Comparison of ENCODE assay signal across 8 cellular contexts in the genomic region with DNA sequence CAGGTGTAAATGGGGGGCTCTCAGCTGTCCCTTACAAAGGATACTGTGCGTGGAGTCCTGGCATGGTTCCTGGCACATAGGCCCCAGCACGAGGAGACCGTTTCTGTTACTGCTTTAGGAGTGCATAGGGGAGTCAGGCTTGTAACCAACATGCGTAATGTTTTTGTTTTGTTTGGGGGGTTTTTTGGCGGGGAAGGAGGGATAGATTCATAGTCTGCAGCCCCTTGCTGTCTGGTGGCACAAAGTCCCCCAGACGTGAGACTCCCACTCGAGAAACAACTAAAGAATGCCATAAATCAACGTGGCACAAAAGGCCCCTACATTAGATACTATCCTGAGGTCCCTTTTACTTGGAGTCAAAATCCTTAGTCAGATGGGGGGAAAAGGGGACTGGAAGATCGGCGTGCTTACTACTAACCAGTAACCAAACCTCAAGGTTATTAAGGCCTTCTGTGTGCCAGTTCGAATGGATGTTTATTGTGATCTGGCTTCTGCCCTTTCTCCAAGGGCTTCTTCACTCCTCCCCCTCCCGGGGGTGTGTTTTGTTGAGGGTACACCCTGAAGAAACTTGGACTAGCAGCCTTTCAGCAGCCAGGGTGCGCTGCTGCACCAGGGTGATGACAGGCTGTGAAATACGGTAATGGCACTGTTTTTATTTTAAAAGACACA. TPM values are rescaled to one million over a fixed set of nuclear protein-coding genes. Genes with fewer than 3 reads are reported as not detected.
DNase-seq lines count a peak whose midpoint lies in the region; TF ChIP-seq lines count a peak whose summit lies in the region.

No MANE protein-coding gene starts in this region.

- peak overlapping the region; percentile 47 for H2BK12ac ChIP-seq in trophoblast cell (ENCODE audit: low read length)

- H3K9me2 ChIP-seq in DOHH2 (replicated peaks; ENCODE audit: control insufficient read depth, low read length) = no peaks in the 10 kb centered on the region

- POLR2A ChIA-PET in HEK293 (lab: Yijun Ruan, JAX) = interaction anchor here (0.9 to 1.2 kb wide), 4 partner anchors 25 to 167 kb away, joined by 3 to 6 read pairs (median 4); no protein-coding TSS in a partner anchor

- TF ChIP-seq POLR2A in tibial nerve (IDR thresholded peaks at IDR 0.05) = peak in 1 of 2 donors; percentile 29

- H3K27me3 Mint-ChIP-seq in activated naive CD8-positive, alpha-beta T cell treated with anti-CD3 and anti-CD28 coated beads for 36 hours = no peaks in the 10 kb centered on the region

- H3K79me2 ChIP-seq in DOHH2 (ENCODE audit: control insufficient read depth, low read length) (peaks cover 57% of the 10 kb centered on the region), trophoblast cell (ENCODE audit: control insufficient read depth, insufficient read depth, low read length, poor library complexity) (peaks cover 27% of the 10 kb centered on the region)

- DNase-seq in NCI-H1092 treated with DMSO at 0.1 percent for 48 hours (lab: John Stamatoyannopoulos, UW) (peak; percentile 46), SKM-1 (lab: John Stamatoyannopoulos, UW; ENCODE audit: unreplicated experiment) (peak; percentile 21), cardiac muscle cell (ENCODE audit: low read depth in 1 of 2, low spot score in 1 of 2) (peak; percentile 82 to 90), trophoblast cell (peak; percentile 74 to 86), tibial nerve (ENCODE audit: low spot score in 2 of 2) (peak; percentile 78 to 87)
- peak; percentile 86 for DNase-seq in activated naive CD8-positive, alpha-beta T cell treated with anti-CD3 and anti-CD28 coated beads for 36 hours

- peak overlapping the region; percentile 92 for H3K9ac ChIP-seq in trophoblast cell (ENCODE audit: low read length)

- peak overlapping the region; percentile 88 for H3K27ac Mint-ChIP-seq in activated naive CD8-positive, alpha-beta T cell treated with anti-CD3 and anti-CD28 coated beads for 36 hours

- no peaks in the 10 kb centered on the region for H3K9me3 Mint-ChIP-seq in activated naive CD8-positive, alpha-beta T cell treated with anti-CD3 and anti-CD28 coated beads for 36 hours

- no CpG with 5 or more reads among the region's 14 CpGs for WGBS in trophoblast cell (ENCODE audit: extremely low coverage, insufficient coverage, insufficient read length)
- 1% methylated on average over 11 to 14 of the region's 14 CpGs for WGBS in tibial nerve, 2 donors

- H2BK120ac ChIP-seq in trophoblast cell (ENCODE audit: insufficient read depth, low read length, poor library complexity) = peak overlapping the region; percentile 84

- peaks cover 76% of the 10 kb centered on the region for H3K36me3 ChIP-seq in DOHH2 (ENCODE audit: control insufficient read depth, low read length)
- peaks cover 21 to 44% of the 10 kb centered on the region in 2 experiments for H3K36me3 ChIP-seq in HEK293 (ENCODE audit: control insufficient read depth in 2 of 2, insufficient read depth in 1 of 2, low read length in 2 of 2)
- H3K36me3 ChIP-seq in cardiac muscle cell = peaks cover 38% of the 10 kb centered on the region
- H3K36me3 ChIP-seq in trophoblast cell (ENCODE audit: control insufficient read depth in 1 of 2, insufficient read depth in 2 of 2, low read length in 2 of 2) = peaks cover 17 to 42% of the 10 kb centered on the region in 2 experiments
- peaks cover 0 to 42% (median 16%) of the 10 kb centered on the region in 3 donors for H3K36me3 ChIP-seq in tibial nerve

- H3K4me1 ChIP-seq in DOHH2 (ENCODE audit: control insufficient read depth, low read length) (peaks cover 66% of the 10 kb centered on the region), HEK293 (ENCODE audit: control insufficient read depth, insufficient read depth, low read length) (0 out of 2 replicates have a peak, but pooled peaks cover 2% of the 10 kb centered on the region), cardiac muscle cell (ENCODE audit: low read depth) (no peaks in the 10 kb centered on the region), trophoblast cell (ENCODE audit: control insufficient read depth in 1 of 2, insufficient read depth in 2 of 2, low read length in 2 of 2) (peaks cover 6 to 15% of the 10 kb centered on the region in 2 experiments), tibial nerve (peaks cover 0 to 74% (median 19%) of the 10 kb centered on the region in 4 donors)

- H3K4me3 ChIP-seq in DOHH2 (ENCODE audit: low read length) (peak overlapping the region; percentile 93), HEK293 (ENCODE audit: low read depth, low read length) (peak overlapping the region; percentile 84), cardiac muscle cell (peak overlapping the region; percentile 92), trophoblast cell (ENCODE audit: low read depth, low read length) (peak overlapping the region; percentile 94), tibial nerve (peak overlapping the region; percentile 81 to 97 (median 96))

- peaks cover 31% of the 10 kb centered on the region for H3K79me1 ChIP-seq in trophoblast cell (ENCODE audit: low read length)

- H3F3A ChIP-seq in DOHH2 (ENCODE audit: control insufficient read depth, insufficient read depth) = peaks cover 11% of the 10 kb centered on the region

- peak overlapping the region; percentile 87 for H2AFZ ChIP-seq in trophoblast cell (ENCODE audit: insufficient read depth, low read length, poor library complexity)

- H4K8ac ChIP-seq in trophoblast cell (ENCODE audit: low read depth, low read length) = peak overlapping the region; percentile 95

- H3K4me3 Mint-ChIP-seq in activated naive CD8-positive, alpha-beta T cell treated with anti-CD3 and anti-CD28 coated beads for 36 hours = peak overlapping the region; percentile 100

- peak overlapping the region; percentile 94 for H2BK5ac ChIP-seq in trophoblast cell (ENCODE audit: low read depth, low read length, poor library complexity)

- H3K4me2 ChIP-seq in DOHH2 (ENCODE audit: low read length) (peak overlapping the region; percentile 96), trophoblast cell (ENCODE audit: low read length) (peak overlapping the region; percentile 95)

- no peaks in the 10 kb centered on the region for H3K27me3 ChIP-seq in DOHH2 (ENCODE audit: control insufficient read depth, low read length)
- no peaks in the 10 kb centered on the region for H3K27me3 ChIP-seq in cardiac muscle cell
- no peaks in the 10 kb centered on the region for H3K27me3 ChIP-seq in trophoblast cell (ENCODE audit: insufficient read depth, low read length)
- no peaks in the 10 kb centered on the region for H3K27me3 ChIP-seq in tibial nerve

- H2AK5ac ChIP-seq in trophoblast cell (ENCODE audit: low read length) = peak overlapping the region; percentile 74

- H3K4ac ChIP-seq in trophoblast cell (ENCODE audit: low read depth, low read length) = peak overlapping the region; percentile 87

- CTCF ChIA-PET in HEK293 (lab: Yijun Ruan, JAX) = interaction anchor here (0.6 to 10.6 kb wide), 19 partner anchors 8 to 569 kb away, joined by 3 to 160 read pairs (median 4); no protein-coding TSS in a partner anchor

- peak overlapping the region; percentile 89 for H4K91ac ChIP-seq in trophoblast cell (ENCODE audit: low read depth, low read length)

- H3K27ac ChIP-seq in DOHH2 (ENCODE audit: low read depth, low read length) = peak overlapping the region; percentile 46
- peak overlapping the region; percentile 58; the same call in 1 of the 2 replicates for H3K27ac ChIP-seq in HEK293 (ENCODE audit: extremely low read depth, low read depth, low read length)
- peak overlapping the region; percentile 93 for H3K27ac ChIP-seq in cardiac muscle cell
- peak overlapping the region; percentile 77 for H3K27ac ChIP-seq in trophoblast cell (ENCODE audit: low read depth, low read length)
- peak overlapping the region; percentile 81 to 97 (median 97) for H3K27ac ChIP-seq in tibial nerve

- peak; percentile 89 for TF ChIP-seq CTCF in DOHH2 (IDR thresholded peaks at IDR 0.05; ENCODE audit: low read depth, low read length, poor library complexity, severe bottlenecking)
- TF ChIP-seq CTCF in HEK293 (tag by site-specific recombination; IDR thresholded peaks at IDR 0.05) = peak; percentile 80
- peak; percentile 88 for TF ChIP-seq CTCF in cardiac muscle cell (IDR thresholded peaks at IDR 0.05; ENCODE audit: low read depth, low read length)
- peak; percentile 68 to 94 (median 83) for TF ChIP-seq CTCF in tibial nerve (IDR thresholded peaks at IDR 0.05)

- peaks cover 39% of the 10 kb centered on the region for H3K36me3 Mint-ChIP-seq in activated naive CD8-positive, alpha-beta T cell treated with anti-CD3 and anti-CD28 coated beads for 36 hours

- peak overlapping the region; percentile 95 for H3K14ac ChIP-seq in trophoblast cell (ENCODE audit: low read length)

- no peaks in the 10 kb centered on the region for H3K9me3 ChIP-seq in DOHH2 (ENCODE audit: control insufficient read depth, insufficient read depth, low read length)
- no peaks in the 10 kb centered on the region for H3K9me3 ChIP-seq in HEK293 (ENCODE audit: control insufficient read depth, insufficient read depth, low read depth, low read length)
- H3K9me3 ChIP-seq in cardiac muscle cell (ENCODE audit: low read depth) = no peaks in the 10 kb centered on the region
- peaks cover under 1% of the 10 kb centered on the region for H3K9me3 ChIP-seq in trophoblast cell (ENCODE audit: insufficient read depth, low read depth, low read length)
- no peaks in the 10 kb centered on the region for H3K9me3 ChIP-seq in tibial nerve

- H3K23ac ChIP-seq in trophoblast cell (ENCODE audit: low read length) = no peak overlapping the region

- peak in 1 of 2 donors; percentile 78 for TF ChIP-seq EP300 in tibial nerve (IDR thresholded peaks at IDR 0.05)

- peaks cover 2% of the 10 kb centered on the region; the same call in 1 of the 2 replicates for H4K20me1 ChIP-seq in DOHH2 (ENCODE audit: control insufficient read depth, insufficient read depth, low read depth, low read length)

- H3K18ac ChIP-seq in trophoblast cell (ENCODE audit: low read length) = peak overlapping the region; percentile 93

- peaks cover 55% of the 10 kb centered on the region for H3K4me1 Mint-ChIP-seq in activated naive CD8-positive, alpha-beta T cell treated with anti-CD3 and anti-CD28 coated beads for 36 hours

- H4K12ac ChIP-seq in trophoblast cell (ENCODE audit: low read depth, low read length) = peak overlapping the region; percentile 83

RNA-seq across cellular contexts. Expression of gene ISCU, which starts 0.9 kb away (rescaled TPM):
- 10 to 100 TPM; 69.5 TPM for total RNA-seq in activated naive CD8-positive, alpha-beta T cell treated with anti-CD3 and anti-CD28 coated beads for 36 hours
- total RNA-seq in cardiac muscle cell (90.0 and 97.5 TPM in 2 replicates), tibial nerve (100 to 1,000 TPM; 172 to 269 (median 185) TPM)
- 136 and 158 TPM in 2 replicates for polyA plus RNA-seq in cardiac muscle cell
- polyA plus RNA-seq in trophoblast cell (2013) = 154 and 158 TPM in 2 replicates

RNA-seq across cellular contexts. Expression of gene SART3, which starts 2.3 kb away (rescaled TPM):
- total RNA-seq in activated naive CD8-positive, alpha-beta T cell treated with anti-CD3 and anti-CD28 coated beads for 36 hours = 10 to 100 TPM; 78.7 to 80.9 TPM
- 75.9 and 145 TPM in 2 replicates for total RNA-seq in cardiac muscle cell
- 23.2 and 36.5 TPM in 2 replicates for polyA plus RNA-seq in cardiac muscle cell
- 32.5 and 34.0 TPM in 2 replicates for polyA plus RNA-seq in trophoblast cell (2013)
- 10 to 100 TPM; 51.3 to 70.1 (median 63.4) TPM for total RNA-seq in tibial nerve

RNA-seq across cellular contexts. Expression of gene TMEM119, which starts 34.6 kb away (rescaled TPM):
- under 1 TPM in 1 of 2 experiments, not detected in 1; 0.12 TPM for total RNA-seq in activated naive CD8-positive, alpha-beta T cell treated with anti-CD3 and anti-CD28 coated beads for 36 hours
- total RNA-seq in cardiac muscle cell (0.48 and 1.7 TPM in 2 replicates), tibial nerve (10 to 100 TPM in 3 of 4 donors, 1 to 10 TPM in 1; 9.0 to 48.8 (median 42.3) TPM)
- 0.21 and 1.5 TPM in 2 replicates for polyA plus RNA-seq in cardiac muscle cell
- 16.8 and 19.9 TPM in 2 replicates for polyA plus RNA-seq in trophoblast cell (2013)

RNA-seq across cellular contexts. Expression of gene FICD, which starts 48.2 kb away (rescaled TPM):
- total RNA-seq in activated naive CD8-positive, alpha-beta T cell treated with anti-CD3 and anti-CD28 coated beads for 36 hours = 1 to 10 TPM; 4.2 to 4.3 TPM
- total RNA-seq in cardiac muscle cell (3.5 and 4.3 TPM in 2 replicates), tibial nerve (10 to 100 TPM in 1 of 4 donors, 1 to 10 TPM in 3; 4.8 to 13.2 (median 8.3) TPM)
- 3.6 and 4.2 TPM in 2 replicates for polyA plus RNA-seq in cardiac muscle cell
- polyA plus RNA-seq in trophoblast cell (2013) = 4.6 TPM in 2 replicates

Comparison
In these comparisons a context has a peak if more than half of its experiments do, and no peak if none do; other contexts are left out.
1. Peak in every context shown above with its lines: DNase-seq, H3K4me3 ChIP-seq and H3K27ac ChIP-seq.
2. H3K27ac ChIP-seq: peak in every context shown above with its lines; median percentile 97 in tibial nerve; 93 in cardiac muscle cell; 77 in trophoblast cell; 58 in HEK293; 46 in DOHH2.
3. DNase-seq: peak in every context shown above with its lines; median percentile 86 in activated naive CD8-positive, alpha-beta T cell treated with anti-CD3 and anti-CD28 coated beads for 36 hours; 86 in cardiac muscle cell; 82 in tibial nerve; 80 in trophoblast cell; 46 in NCI-H1092 treated with DMSO at 0.1 percent for 48 hours; 21 in SKM-1.